Comparison of ENCODE assay signal across 17 cellular contexts in genomic region chr13:91304740-91305139, GRCh38. TPM values are rescaled to one million over a fixed set of nuclear protein-coding genes. Genes with fewer than 3 reads are reported as not detected.
DNase-seq lines count a peak whose midpoint lies in the region; ATAC-seq lines count a peak whose summit lies in the region.
"Had no signal": no experiment of that assay in that cellular context is flagged by ENCODE, and none has a peak within 500 bp of the region (broad histone marks: within the 10 kb centered on the region; RNA-seq: fewer than 3 reads in every experiment).

No MANE protein-coding gene starts in this region.

- intact Hi-C loops in left cardiac atrium (cut with DNase I): no loop called here
- intact Hi-C loops in cardiac septum (cut with DNase I): no loop called here

- H3K27me3 ChIP-seq in neuron (ENCODE audit: insufficient read depth, low read length): no peaks in the 10 kb centered on the region

- no peaks in the 10 kb centered on the region for H3K9me3 ChIP-seq in neuron (ENCODE audit: low read length)
- H3K9me3 ChIP-seq: A549 had no signal

- no peak overlapping the region for H3K4me3 ChIP-seq in neuron (ENCODE audit: low read length)
- H3K4me3 ChIP-seq: A549 had no signal

- no peaks in the 10 kb centered on the region for H3K36me3 ChIP-seq in neuron (ENCODE audit: insufficient read depth, low read length)

- peak overlapping the region; percentile 33 for H2AFZ ChIP-seq in neuron (ENCODE audit: low read depth, low read length)

- DNase-seq in left cardiac atrium (no peak), cardiac septum (ENCODE audit: low spot score) (no peak), NOMO-1 treated with dmso at 0.1 percent for 144 hours (lab: John Stamatoyannopoulos, UW; ENCODE audit: unreplicated experiment) (no peak)
- DNase-seq: DMS79, MV-4-11, NCI-H1105 treated with DMSO at 0.1 percent for 48 hours, NCI-H2081, NCI-H2171, NCI-H446, NCI-H526, OCI-M1, SHP77 treated with DMSO at 0.1 percent for 48 hours had no signal

- peak; percentile 41 to 76 for ATAC-seq in left cardiac atrium
- ATAC-seq in esophagus mucosa: peak; percentile 73
- ATAC-seq in HG02885 (IDR thresholded peaks at IDR 0.05; ENCODE audit: poor library complexity, unreplicated experiment): no peak
- ATAC-seq in HG03039 (IDR thresholded peaks at IDR 0.05; ENCODE audit: unreplicated experiment): no peak
- ATAC-seq: A549 had no signal

- H3K4me1 ChIP-seq in neuron (ENCODE audit: insufficient read depth, low read length): peaks cover 3% of the 10 kb centered on the region
- H3K4me1 ChIP-seq: A549 had no signal

RNA-seq across cellular contexts. Expression of gene MIR17HG, which starts 42.7 kb away (rescaled TPM):
- total RNA-seq in left cardiac atrium (1 to 10 TPM; 1.7 to 2.6 TPM), cardiac septum (0.65 TPM), esophagus mucosa (3.5 TPM)

Comparison
In these comparisons a context has a peak if more than half of its experiments do, and no peak if none do; other contexts are left out.
1. ATAC-seq: peak in left cardiac atrium (2 of 2) and esophagus mucosa (single experiment); none in HG02885 (single experiment) and HG03039 (single experiment).